1 cellular context compared by ENCODE assay signal in genomic region chr10:44968101-44968886, GRCh38.
TF ChIP-seq lines count a peak whose summit lies in the region.

No MANE protein-coding gene starts in this region.

TF ChIP-seq in HepG2, 621 proteins besides CTCF, POLR2A, EP300 and RAD21:
- TF ChIP-seq YEATS4 (CRISPR knock-in tag; IDR thresholded peaks at IDR 0.05; ENCODE audit: borderline replicate concordance) (no peak), AGO1 (IDR thresholded peaks at IDR 0.05; ENCODE audit: low read depth, low read length, poor library complexity, severe bottlenecking) (peak; percentile 47), ZNF562 (CRISPR knock-in tag; IDR thresholded peaks at IDR 0.05; ENCODE audit: borderline replicate concordance) (no peak), ZNF225 (CRISPR knock-in tag; IDR thresholded peaks at IDR 0.05) (no peak)
- TF ChIP-seq, protein P1, sequence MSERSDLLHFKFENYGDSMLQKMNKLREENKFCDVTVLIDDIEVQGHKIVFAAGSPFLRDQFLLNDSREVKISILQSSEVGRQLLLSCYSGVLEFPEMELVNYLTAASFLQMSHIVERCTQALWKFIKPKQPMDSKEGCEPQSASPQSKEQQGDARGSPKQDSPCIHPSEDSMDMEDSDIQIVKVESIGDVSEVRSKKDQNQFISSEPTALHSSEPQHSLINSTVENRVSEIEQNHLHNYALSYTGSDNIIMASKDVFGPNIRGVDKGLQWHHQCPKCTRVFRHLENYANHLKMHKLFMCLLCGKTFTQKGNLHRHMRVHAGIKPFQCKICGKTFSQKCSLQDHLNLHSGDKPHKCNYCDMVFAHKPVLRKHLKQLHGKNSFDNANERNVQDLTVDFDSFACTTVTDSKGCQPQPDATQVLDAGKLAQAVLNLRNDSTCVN (CRISPR knock-in tag; IDR thresholded peaks at IDR 0.05; ENCODE audit: borderline replicate concordance) = no peak
